ENCODE assay signal across 25 cellular contexts in genomic region chr3:101646726-101647125, GRCh38. TPM values are rescaled to one million over a fixed set of nuclear protein-coding genes. Genes with fewer than 3 reads are reported as not detected.
DNase-seq lines count a peak whose midpoint lies in the region; ATAC-seq, FAIRE-seq and TF ChIP-seq lines count a peak whose summit lies in the region.
"Had no signal": no experiment of that assay in that cellular context is flagged by ENCODE, and none has a peak within 500 bp of the region (broad histone marks: within the 10 kb centered on the region; RNA-seq: fewer than 3 reads in every experiment).

No MANE protein-coding gene starts in this region.

- POLR2A ChIA-PET in SK-N-SH (lab: Yijun Ruan, JAX): no interaction called here

- TF ChIP-seq EP300 in SK-N-SH (IDR thresholded peaks at IDR 0.05; ENCODE audit: borderline replicate concordance in 1 of 2, low read depth in 1 of 2, low read length in 1 of 2): no peak

- H3K9me2 ChIP-seq in SK-N-SH: no peaks in the 10 kb centered on the region; the same call in 1 of the 2 replicates

- H3K4me1 ChIP-seq in RWPE2 (ENCODE audit: insufficient read depth, poor library complexity, severe bottlenecking) (peaks cover 8% of the 10 kb centered on the region), small intestine (ENCODE audit: control insufficient read depth in 2 of 2, insufficient read depth in 1 of 2, low read depth in 1 of 2, low read length in 1 of 2) (peaks cover 0 to 2% of the 10 kb centered on the region in 2 donors), SK-N-SH (ENCODE audit: control insufficient read depth in 1 of 2, insufficient read depth in 2 of 2, low read depth in 1 of 2, low read length in 1 of 2) (peaks cover 0 to 10% of the 10 kb centered on the region in 2 experiments; a peak in 1 of 4 replicates)
- H3K4me1 ChIP-seq: colonic mucosa, tibial nerve had no signal

- no peak overlapping the region for H3K4me3 ChIP-seq in HFF-Myc (replicated peaks; ENCODE audit: low read depth, low read length)
- no peak overlapping the region for H3K4me3 ChIP-seq in RWPE2 (ENCODE audit: severe bottlenecking)
- H3K4me3 ChIP-seq in skeletal muscle cell (ENCODE audit: low read depth, low read length): no peak overlapping the region
- no peak overlapping the region for H3K4me3 ChIP-seq in small intestine (ENCODE audit: low read depth in 1 of 2, low read length in 2 of 2)
- H3K4me3 ChIP-seq in SK-N-SH (ENCODE audit: low read depth in 2 of 2, low read length in 1 of 2): no peak overlapping the region
- H3K4me3 ChIP-seq: colonic mucosa, tibial nerve had no signal

- ATAC-seq in RWPE2 (ENCODE audit: low read depth) (peak; percentile 53), GM21619 (IDR thresholded peaks at IDR 0.05; ENCODE audit: unreplicated experiment) (no peak)
- ATAC-seq: left lobe of liver; stimulated activated naive B cell treated with anti-CD40 and anti-IgM and Interleukin-4, amounts not matched to agents 10 μg/mL and 1 μg/mL and 100 μg/mL, for 72 hours; T-cell had no signal

- H3K27ac ChIP-seq in RWPE2 (ENCODE audit: poor library complexity, severe bottlenecking) (no peak overlapping the region), small intestine (ENCODE audit: low read depth in 1 of 2, low read length in 1 of 2) (no peak overlapping the region), SK-N-SH (ENCODE audit: low read depth in 2 of 2, low read length in 1 of 2) (no peak overlapping the region)
- H3K27ac ChIP-seq: brain microvascular endothelial cell, colonic mucosa, tibial nerve had no signal

- no peaks in the 10 kb centered on the region for H3K79me2 ChIP-seq in SK-N-SH (ENCODE audit: insufficient read depth)

- TF ChIP-seq CTCF in HFF-Myc (IDR thresholded peaks at IDR 0.05; ENCODE audit: low read depth, low read length, missing control alignments) (no peak), RWPE2 (IDR thresholded peaks at IDR 0.05; ENCODE audit: poor library complexity, severe bottlenecking) (no peak), SK-N-SH (IDR thresholded peaks at IDR 0.05) (no peak)

- H3K36me3 ChIP-seq in RWPE2 (ENCODE audit: low read depth) (peaks cover 36% of the 10 kb centered on the region), small intestine (ENCODE audit: control insufficient read depth in 2 of 2, insufficient read depth in 2 of 2, low read length in 2 of 2) (peaks cover 10 to 11% of the 10 kb centered on the region in 2 donors), SK-N-SH (replicated peaks in 1 of 2; ENCODE audit: control insufficient read depth in 1 of 2, insufficient read depth in 2 of 2, low read length in 1 of 2) (peaks cover 29 to 37% of the 10 kb centered on the region in 2 experiments)

- DNase-seq in HFF-Myc (ENCODE audit: extremely low read depth, low read depth) (peak; percentile 9), RWPE2 (ENCODE audit: low spot score) (no peak), fibroblast of gingiva (ENCODE audit: low read depth) (peak; percentile 7), skeletal muscle cell (ENCODE audit: low read depth) (peak; percentile 7), small intestine (no peak), SK-N-SH (no peak)
- DNase-seq: activated CD4-positive, alpha-beta T cell treated with anti-CD3 and anti-CD28 coated beads for 4 hours; activated naive CD8-positive, alpha-beta T cell treated with anti-CD3 and anti-CD28 coated beads, Interleukin-2, amount 10 ng/mL, durations not matched to agents 7 days and 5 days; brain microvascular endothelial cell; CD4-positive, alpha-beta memory T cell; colonic mucosa; DMS53; endodermal cell; NCI-H1436; NCI-H2171; NCI-H69; nephron progenitor cell; SIG-M5; stimulated activated CD4-positive, alpha-beta T cell treated with anti-CD3 and anti-CD28 coated beads, Interleukin-2, amount 100 ng/mL, for 24 hours; stimulated activated naive B cell treated with anti-CD40 and anti-IgM and Interleukin-4, amounts not matched to agents 10 μg/mL and 1 μg/mL and 100 μg/mL, for 72 hours; T-cell had no signal

- no peak for FAIRE-seq in small intestine (lab: Jason Lieb, UNC)
- FAIRE-seq: H54 had no signal

- H3K27me3 ChIP-seq in RWPE2 (ENCODE audit: insufficient read depth, poor library complexity, severe bottlenecking) (no peaks in the 10 kb centered on the region), small intestine (ENCODE audit: control insufficient read depth in 2 of 2, insufficient read depth in 2 of 2, low read length in 2 of 2) (no peaks in the 10 kb centered on the region), SK-N-SH (ENCODE audit: insufficient read depth) (no peaks in the 10 kb centered on the region)
- H3K27me3 ChIP-seq: brain microvascular endothelial cell, colonic mucosa, tibial nerve had no signal

- H4K20me1 ChIP-seq in SK-N-SH (ENCODE audit: insufficient read depth): no peaks in the 10 kb centered on the region

- H3K9ac ChIP-seq in SK-N-SH: no peak overlapping the region

- no peaks in the 10 kb centered on the region for H3F3A ChIP-seq in SK-N-SH (replicated peaks; ENCODE audit: insufficient read depth)

- CTCF ChIA-PET in SK-N-SH (lab: Yijun Ruan, JAX): interaction anchor here (1.1 kb wide), 1 partner anchor 21 kb away, joined by 4 read pairs; no protein-coding TSS in a partner anchor

- H3K9me3 ChIP-seq in RWPE2 (ENCODE audit: severe bottlenecking): no peaks in the 10 kb centered on the region
- no peaks in the 10 kb centered on the region for H3K9me3 ChIP-seq in small intestine (ENCODE audit: control insufficient read depth, low read depth)
- no peaks in the 10 kb centered on the region for H3K9me3 ChIP-seq in SK-N-SH
- H3K9me3 ChIP-seq: colonic mucosa had no signal

- no peak for TF ChIP-seq RAD21 in SK-N-SH (IDR thresholded peaks at IDR 0.05; ENCODE audit: low read length)

- H2AFZ ChIP-seq in SK-N-SH (ENCODE audit: low read depth): no peak overlapping the region

- WGBS in small intestine, 3 donors: 95 to 100% (median 98%) methylated on average over 1 of the region's 1 CpG
- 100% methylated on average over 1 of the region's 1 CpG for WGBS in SK-N-SH (ENCODE audit: low lambda C conversion rate)

- no peak overlapping the region for H3K4me2 ChIP-seq in SK-N-SH

TF ChIP-seq in SK-N-SH, 30 proteins besides CTCF, POLR2A, EP300 and RAD21:
- TF ChIP-seq POLR2AphosphoS5 (IDR thresholded peaks at IDR 0.05; ENCODE audit: low read depth, low read length): no peak
- TF ChIP-seq TEAD4 (IDR thresholded peaks at IDR 0.05; ENCODE audit: borderline replicate concordance, insufficient read depth): no peak
- no peak for TF ChIP-seq YY1 (IDR thresholded peaks at IDR 0.05; ENCODE audit: low read depth)
- no peak for TF ChIP-seq SIN3A (IDR thresholded peaks at IDR 0.05; ENCODE audit: borderline replicate concordance, low read depth, low read length)
- TF ChIP-seq RFX5 (IDR thresholded peaks at IDR 0.05; ENCODE audit: low read length): no peak
- no peak for TF ChIP-seq FOXJ3 (CRISPR knock-in tag; IDR thresholded peaks at IDR 0.05)
- TF ChIP-seq USF2 (IDR thresholded peaks at IDR 0.05; ENCODE audit: borderline replicate concordance, low read depth, low read length): no peak
- no peak for TF ChIP-seq RXRA (IDR thresholded peaks at IDR 0.05; ENCODE audit: borderline replicate concordance, low read depth)

RNA-seq across cellular contexts. Expression of gene ZBTB11, which starts 30.2 kb away (rescaled TPM):
- polyA plus RNA-seq in small intestine (1 to 10 TPM; 5.4 to 6.7 (median 5.8) TPM), SK-N-SH (2012; rRNA removed) (4.9 and 7.2 TPM in 2 replicates)
- 5.7 and 5.9 TPM in 2 replicates for polyA plus RNA-seq in SK-N-SH (2012; cell fraction: cytosol; rRNA removed)
- 7.2 and 16.9 TPM in 2 replicates for polyA plus RNA-seq in SK-N-SH (2012; cell fraction: nucleus; rRNA removed)

RNA-seq across cellular contexts. Expression of gene RPL24, which starts 39.8 kb away (rescaled TPM):
- polyA plus RNA-seq in small intestine: 1,000 to 10,000 TPM; 1,703 to 2,570 (median 2,486) TPM
- polyA plus RNA-seq in SK-N-SH (2012; rRNA removed): 1,143 and 1,159 TPM in 2 replicates
- 1,362 and 1,673 TPM in 2 replicates for polyA plus RNA-seq in SK-N-SH (2012; cell fraction: cytosol; rRNA removed)
- polyA plus RNA-seq in SK-N-SH (2012; cell fraction: nucleus; rRNA removed): 332 and 345 TPM in 2 replicates

Comparison
In these comparisons a context has a peak if more than half of its experiments do, and no peak if none do; other contexts are left out.
1. DNase-seq: peak in HFF-Myc (single experiment), fibroblast of gingiva (single experiment) and skeletal muscle cell (single experiment); none in RWPE2 (single experiment), small intestine (single experiment) and SK-N-SH (single experiment).